27 cellular contexts compared by ENCODE assay signal in the genomic region with DNA sequence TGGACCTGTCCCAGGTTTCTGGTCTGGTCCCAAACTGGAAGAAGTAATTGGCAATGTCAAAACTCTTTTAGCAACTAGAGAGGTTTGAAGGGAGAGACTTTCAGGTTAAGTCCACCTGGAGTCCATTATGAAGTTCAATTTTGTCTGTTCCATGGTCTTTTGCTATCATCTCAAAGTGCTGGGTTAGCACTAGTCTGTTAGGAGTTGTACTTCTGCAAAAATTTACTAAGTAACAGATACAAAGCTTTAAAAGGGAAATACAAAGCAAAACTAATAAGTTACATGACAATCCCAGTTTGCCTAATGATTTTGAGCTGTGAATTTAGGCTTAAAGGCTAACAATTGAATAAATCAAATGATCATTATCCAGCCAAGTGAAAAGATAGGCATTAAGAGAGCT.
A peak's percentile ranks its signal among the peaks of the same experiment; 100 is the strongest.
DNase-seq lines count a peak whose midpoint lies in the region; ATAC-seq, FAIRE-seq and TF ChIP-seq lines count a peak whose summit lies in the region.
"Had no signal": no experiment of that assay in that cellular context is flagged by ENCODE, and none has a peak within 500 bp of the region (broad histone marks: within the 10 kb centered on the region; RNA-seq: fewer than 3 reads in every experiment).

No MANE protein-coding gene starts in this region.

- no peak overlapping the region for H2BK20ac ChIP-seq in H1 (ENCODE audit: low read length)

- no peak overlapping the region for H4K8ac ChIP-seq in H1 (ENCODE audit: extremely low read depth, insufficient read depth, low read length)

- TF ChIP-seq POLR2A in H1 (IDR thresholded peaks at IDR 0.05; ENCODE audit: control extremely low read depth in 1 of 2, low read depth in 2 of 2, low read length in 2 of 2) = no peak

- no peak overlapping the region for H3K18ac ChIP-seq in H1 (ENCODE audit: extremely low read depth, low read length)

- H3K36me3 ChIP-seq in GM23338 (ENCODE audit: insufficient read depth) (no peaks in the 10 kb centered on the region), H1 (ENCODE audit: control insufficient read depth in 2 of 4, insufficient read depth in 4 of 4, low read length in 3 of 4) (no peaks in the 10 kb centered on the region), endodermal cell (ENCODE audit: control insufficient read depth, insufficient read depth, low read length) (no peaks in the 10 kb centered on the region)
- H3K36me3 ChIP-seq: BE2C, BLaER1 had no signal

- no peak overlapping the region for H2BK15ac ChIP-seq in H1 (ENCODE audit: low read length)

- H2BK12ac ChIP-seq in H1 (ENCODE audit: low read depth, low read length) = no peak overlapping the region

- H2BK5ac ChIP-seq in H1 (ENCODE audit: low read depth, low read length) = no peak overlapping the region

- peak overlapping the region; percentile 8; the same call in 1 of the 2 replicates for H2AFZ ChIP-seq in GM23338
- H2AFZ ChIP-seq in H1 (ENCODE audit: low read length) = 0 out of 2 replicates have a peak overlapping the region, but pooled peaks have one; percentile 37

- H3K27me3 Mint-ChIP-seq in GM23338 (ENCODE audit: insufficient read depth, low read depth, poor library complexity) = no peaks in the 10 kb centered on the region
- H3K27me3 Mint-ChIP-seq in endodermal cell (ENCODE audit: insufficient read depth) = peaks cover 45% of the 10 kb centered on the region
- H3K27me3 Mint-ChIP-seq: CD4-positive, alpha-beta memory T cell; CD4-positive, CD25-positive, alpha-beta regulatory T cell; CD8-positive, alpha-beta memory T cell had no signal

- CTCF ChIA-PET in H1 (lab: Charles Lee; ENCODE audit: partially characterized antibody) = no interaction called here

- no peak for FAIRE-seq in H1 (lab: Jason Lieb, UNC)
- FAIRE-seq: A549, GM12878, GM12892, GM18507, GM19239 had no signal

- H3K27me3 ChIP-seq in GM23338 (ENCODE audit: insufficient read depth) (no peaks in the 10 kb centered on the region), H1 (replicated peaks in 1 of 4; ENCODE audit: control insufficient read depth in 3 of 4, extremely low read depth in 1 of 4, insufficient read depth in 3 of 4, low read length in 3 of 4) (no peaks in the 10 kb centered on the region), endodermal cell (ENCODE audit: control insufficient read depth, insufficient read depth, low read length, poor library complexity, severe bottlenecking) (peaks cover 26% of the 10 kb centered on the region)
- H3K27me3 ChIP-seq: BE2C, BLaER1 had no signal

- H3K79me1 ChIP-seq in H1 (ENCODE audit: low read depth, low read length) = no peaks in the 10 kb centered on the region

- H3K4me1 Mint-ChIP-seq in GM23338 = peaks cover 22% of the 10 kb centered on the region
- peaks cover 29% of the 10 kb centered on the region for H3K4me1 Mint-ChIP-seq in endodermal cell
- H3K4me1 Mint-ChIP-seq: CD14-positive monocyte; CD4-positive, alpha-beta memory T cell; CD4-positive, CD25-positive, alpha-beta regulatory T cell; CD8-positive, alpha-beta memory T cell had no signal

- no peak for ATAC-seq in GM23338
- peak; percentile 52 for ATAC-seq in HG03354 (IDR thresholded peaks at IDR 0.05; ENCODE audit: poor library complexity, severe bottlenecking, unreplicated experiment)
- no peak for ATAC-seq in HG02763 (IDR thresholded peaks at IDR 0.05; ENCODE audit: unreplicated experiment)
- ATAC-seq: A549, GM12878 had no signal

- no peak overlapping the region for H4K5ac ChIP-seq in H1 (ENCODE audit: insufficient read length, low read depth, low read length)

- no peaks in the 10 kb centered on the region for H3F3A ChIP-seq in GM23338 (replicated peaks; ENCODE audit: low read depth)

- H3K27ac Mint-ChIP-seq in GM23338 (no peak overlapping the region), endodermal cell (no peak overlapping the region)
- H3K27ac Mint-ChIP-seq: CD14-positive monocyte; CD4-positive, alpha-beta memory T cell; CD4-positive, CD25-positive, alpha-beta regulatory T cell; CD8-positive, alpha-beta memory T cell had no signal

- no peak overlapping the region for H3K27ac ChIP-seq in GM23338 (ENCODE audit: low read depth)
- H3K27ac ChIP-seq in H1 (ENCODE audit: low read depth, low read length) = no peak overlapping the region
- H3K27ac ChIP-seq in endodermal cell (ENCODE audit: low read depth, low read length) = no peak overlapping the region
- H3K27ac ChIP-seq: 22Rv1, A549, BLaER1 had no signal

- no peak overlapping the region for H2BK120ac ChIP-seq in H1 (replicated peaks; ENCODE audit: low read depth, low read length)

- TF ChIP-seq RAD21 in H1 (IDR thresholded peaks at IDR 0.05 in 1 of 2, conservative IDR thresholded peaks at IDR 0.05 in 1 of 2; ENCODE audit: low read depth in 2 of 2, low read length in 2 of 2) = no peak

- POLR2A ChIA-PET in H1 (lab: Charles Lee; ENCODE audit: partially characterized antibody) = no interaction called here

- H3K4me1 ChIP-seq in GM23338 (ENCODE audit: insufficient read depth) (peaks cover 11% of the 10 kb centered on the region), H1 (replicated peaks in 1 of 4; ENCODE audit: control insufficient read depth in 3 of 4, insufficient read depth in 4 of 4, low read length in 3 of 4) (no peaks in the 10 kb centered on the region), endodermal cell (ENCODE audit: control insufficient read depth, insufficient read depth, low read length) (no peaks in the 10 kb centered on the region)
- H3K4me1 ChIP-seq: A549 had no signal

- H4K91ac ChIP-seq in H1 (replicated peaks; ENCODE audit: insufficient read length, low read length) = no peak overlapping the region

- H3K56ac ChIP-seq in H1 (replicated peaks; ENCODE audit: insufficient read length, low read depth, low read length) = no peak overlapping the region

- H3K9ac ChIP-seq in H1 (replicated peaks in 1 of 4; ENCODE audit: extremely low read depth in 1 of 4, low read depth in 3 of 4, low read length in 3 of 4) (no peak overlapping the region), endodermal cell (ENCODE audit: extremely low read depth, low read length, poor library complexity, severe bottlenecking) (no peak overlapping the region)
- H3K9ac ChIP-seq: BLaER1 had no signal

- H3K14ac ChIP-seq in H1 (ENCODE audit: insufficient read length) = no peak overlapping the region

- H3K4me3 ChIP-seq in GM23338 = no peak overlapping the region
- no peak overlapping the region for H3K4me3 ChIP-seq in H1 (ENCODE audit: extremely low read depth in 1 of 4, insufficient read depth in 2 of 4, low read depth in 3 of 4, low read length in 4 of 4)
- no peak overlapping the region for H3K4me3 ChIP-seq in endodermal cell (ENCODE audit: low read length)
- H3K4me3 ChIP-seq: A549, BLaER1, GM12878 had no signal

- peaks cover 5% of the 10 kb centered on the region; the same call in 2 of the 3 replicates for H3K9me3 Mint-ChIP-seq in GM23338
- H3K9me3 Mint-ChIP-seq in endodermal cell = peaks cover 6% of the 10 kb centered on the region

- H3K23me2 ChIP-seq in H1 (ENCODE audit: low read depth, low read length) = no peaks in the 10 kb centered on the region

- no peak overlapping the region for H3K23ac ChIP-seq in H1 (ENCODE audit: insufficient read length)

- H3K79me2 ChIP-seq in GM23338 (replicated peaks; ENCODE audit: insufficient read depth) = no peaks in the 10 kb centered on the region
- H3K79me2 ChIP-seq in H1 (ENCODE audit: control insufficient read depth in 1 of 2, insufficient read depth in 2 of 2, low read length in 2 of 2) = no peaks in the 10 kb centered on the region

- H3K4me2 ChIP-seq in GM23338 (no peak overlapping the region), H1 (ENCODE audit: insufficient read depth in 1 of 2, low read depth in 2 of 2, low read length in 2 of 2) (no peak overlapping the region)
- H3K4me2 ChIP-seq: A549, BLaER1 had no signal

- H3K4ac ChIP-seq in H1 (replicated peaks; ENCODE audit: insufficient read length, low read depth, low read length) = no peak overlapping the region

- DNase-seq in GM23338 (ENCODE audit: low spot score) (no peak), H1 (ENCODE audit: low read depth in 1 of 2, low spot score in 2 of 2) (no peak), endodermal cell (no peak)
- DNase-seq: AML-193; BE2C; C1 segment of cervical spinal cord; CD4-positive, alpha-beta memory T cell; CD4-positive, CD25-positive, alpha-beta regulatory T cell; CD8-positive, alpha-beta memory T cell; COR-L47; DMS 273 treated with DMSO at 0.1 percent for 48 hours; DMS153; DMS53; DMS79; DND-41; EL; GDM1 had no signal

- H3K36me3 Mint-ChIP-seq in GM23338 (ENCODE audit: low read depth) (peaks cover 4% of the 10 kb centered on the region; the same call in 2 of the 3 replicates), endodermal cell (ENCODE audit: low read depth) (no peaks in the 10 kb centered on the region)
- H3K36me3 Mint-ChIP-seq: CD14-positive monocyte; CD4-positive, alpha-beta memory T cell; CD4-positive, CD25-positive, alpha-beta regulatory T cell; CD8-positive, alpha-beta memory T cell had no signal

- no peak overlapping the region for H2AK5ac ChIP-seq in H1 (ENCODE audit: low read depth, low read length)

- no peak for TF ChIP-seq EP300 in H1 (IDR thresholded peaks at IDR 0.05; ENCODE audit: borderline replicate concordance in 1 of 2, low read depth in 2 of 2, low read length in 2 of 2)

- H3K9me3 ChIP-seq in H1 (ENCODE audit: insufficient read depth in 2 of 2, low read depth in 1 of 2, low read length in 1 of 2) (no peaks in the 10 kb centered on the region; a peak in 1 of 4 replicates), endodermal cell (ENCODE audit: control insufficient read depth, low read length) (no peaks in the 10 kb centered on the region)
- H3K9me3 ChIP-seq: A549, BE2C, BLaER1 had no signal

- H3K9me2 ChIP-seq in GM23338 (ENCODE audit: insufficient read depth) = no peaks in the 10 kb centered on the region; the same call in 1 of the 2 replicates

- no peak overlapping the region for H3K4me3 Mint-ChIP-seq in GM23338
- no peak overlapping the region for H3K4me3 Mint-ChIP-seq in endodermal cell
- H3K4me3 Mint-ChIP-seq: CD14-positive monocyte; CD4-positive, alpha-beta memory T cell; CD4-positive, CD25-positive, alpha-beta regulatory T cell; CD8-positive, alpha-beta memory T cell had no signal

- TF ChIP-seq CTCF in GM23338 (conservative IDR thresholded peaks at IDR 0.05; ENCODE audit: low read depth in 2 of 2) (no peak), H1 (IDR thresholded peaks at IDR 0.05; ENCODE audit: control extremely low read depth in 1 of 3, insufficient read depth in 1 of 3, low read depth in 1 of 3, low read length in 3 of 3) (no peak), endodermal cell (conservative IDR thresholded peaks at IDR 0.05) (no peak)

- H4K20me1 ChIP-seq in GM23338 (replicated peaks; ENCODE audit: insufficient read depth) = no peaks in the 10 kb centered on the region
- no peaks in the 10 kb centered on the region for H4K20me1 ChIP-seq in H1 (replicated peaks in 1 of 2; ENCODE audit: control insufficient read depth in 1 of 2, insufficient read depth in 2 of 2, low read length in 2 of 2)
- H4K20me1 ChIP-seq: BLaER1 had no signal

TF ChIP-seq in GM23338, 12 proteins besides CTCF, POLR2A, EP300 and RAD21 (continues in another document):
- TF ChIP-seq ZNF114 (CRISPR knock-in tag; IDR thresholded peaks at IDR 0.05) (no peak), CREB1 (CRISPR knock-in tag; IDR thresholded peaks at IDR 0.05; ENCODE audit: low read depth) (no peak), EZH2 (IDR thresholded peaks at IDR 0.05; ENCODE audit: low read depth, unreplicated experiment) (no peak)
